ENCODE assay signal across 6 cellular contexts in the genomic region with DNA sequence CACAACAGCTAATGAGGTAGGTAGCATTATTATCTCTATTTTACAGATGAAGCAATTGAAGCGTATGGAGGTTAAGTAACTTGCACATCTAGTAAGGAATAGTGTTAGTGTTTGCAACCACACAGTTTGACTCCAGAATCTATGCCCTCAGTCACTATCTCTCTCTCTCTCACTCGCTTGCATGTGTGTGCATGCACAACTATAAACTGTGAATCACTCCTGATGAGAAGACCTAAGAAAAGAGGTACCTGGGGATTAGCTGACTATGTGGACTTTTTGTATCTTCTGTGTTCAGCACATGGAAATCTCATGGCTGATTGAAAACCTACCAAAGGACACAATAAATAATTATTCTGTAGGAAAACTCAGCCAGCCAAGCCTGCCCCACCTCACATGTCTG.
"Had no signal": no experiment of that assay in that cellular context is flagged by ENCODE, and none has a peak within 500 bp of the region (broad histone marks: within the 10 kb centered on the region; RNA-seq: fewer than 3 reads in every experiment).

No MANE protein-coding gene starts in this region.

- H3K4me1 Mint-ChIP-seq: IgD-negative memory B cell had no signal

- FAIRE-seq: HepG2, HTR-8/SVneo, K562 had no signal

- H3K27ac ChIP-seq: HL-60 had no signal

- H3K4me3 Mint-ChIP-seq: IgD-negative memory B cell had no signal

- ATAC-seq: HepG2, K562 had no signal

- H3K4me3 ChIP-seq: K562 had no signal

- H3K27me3 Mint-ChIP-seq: IgD-negative memory B cell had no signal

- H3K27ac Mint-ChIP-seq: IgD-negative memory B cell had no signal

- DNase-seq: IMR-90 had no signal
